1 cellular context compared by ENCODE assay signal in the genomic region with DNA sequence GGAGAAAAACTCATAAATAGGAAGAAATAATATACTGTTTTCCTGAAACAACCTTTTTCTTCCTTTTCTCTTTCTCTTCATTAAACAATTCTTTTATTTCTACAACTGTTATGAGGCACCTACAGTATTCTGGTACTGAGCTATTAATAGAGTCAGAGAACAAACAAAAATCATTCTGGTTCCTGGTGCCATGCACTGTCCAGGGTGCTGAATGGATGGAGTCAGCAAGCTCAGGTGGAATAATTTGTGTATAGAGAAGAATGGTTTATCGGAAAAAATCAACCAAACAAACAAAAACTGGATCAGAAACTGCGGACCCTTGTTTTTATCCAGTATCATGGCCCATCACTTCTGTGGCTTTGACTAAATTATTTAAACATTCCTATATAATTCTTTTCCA.
A peak's percentile ranks its signal among the peaks of the same experiment; 100 is the strongest.
TF ChIP-seq lines count a peak whose summit lies in the region.

No MANE protein-coding gene starts in this region.

TF ChIP-seq in HepG2, 621 proteins besides CTCF, POLR2A, EP300 and RAD21 (continued from another document):
- TF ChIP-seq REST (IDR thresholded peaks at IDR 0.05; ENCODE audit: borderline replicate concordance in 1 of 2, low read depth in 1 of 2, low read length in 2 of 2) (peak; percentile 56 to 96), ZNF746 (CRISPR knock-in tag; IDR thresholded peaks at IDR 0.05) (no peak)
